8 cellular contexts compared by ENCODE assay signal in genomic region chr16:2135071-2135470, GRCh38. TPM values are rescaled to one million over a fixed set of nuclear protein-coding genes. Genes with fewer than 3 reads are reported as not detected.
DNase-seq lines count a peak whose midpoint lies in the region; ATAC-seq and TF ChIP-seq lines count a peak whose summit lies in the region.
"Not testable (repeated sequence)": the region's sequence is repeated elsewhere in the genome, so short reads cannot be mapped to it uniquely, and the experiment has no call there.

No MANE protein-coding gene starts in this region.

- not testable (repeated sequence) for H2BK20ac ChIP-seq in IMR-90 (ENCODE audit: low read depth, low read length)

- H3K4me1 Mint-ChIP-seq in T-cell: peaks cover 9 to 10% (median 9%) of the 10 kb centered on the region in 3 donors
- H3K4me1 Mint-ChIP-seq in endothelial cell (ENCODE audit: unreplicated experiment): not testable (repeated sequence)
- peaks cover 9 to 11% of the 10 kb centered on the region in 2 donors for H3K4me1 Mint-ChIP-seq in immature natural killer cell

- TF ChIP-seq POLR2A in IMR-90 (IDR thresholded peaks at IDR 0.05; ENCODE audit: low read depth, low read length); stomach (IDR thresholded peaks at IDR 0.05): not testable (repeated sequence)

- H3K9ac ChIP-seq in BLaER1 treated with 17β-estradiol and CSF1 and Interleukin-3, amounts not matched to agents 10 nM and 100 nM: peak overlapping the region; percentile 76 to 87 (median 83)
- peak overlapping the region; percentile 81 for H3K9ac ChIP-seq in IMR-90 (ENCODE audit: low read depth, low read length)

- ATAC-seq in IMR-90 (ENCODE audit: low read depth); T-cell (replicated peaks in 1 of 4); activated naive CD4-positive, alpha-beta T cell treated with anti-CD3 and anti-CD28 coated beads, Interleukin-2, amount 50 U/mL, for 72 hours: not testable (repeated sequence)

- H3K27ac Mint-ChIP-seq in T-cell; endothelial cell (ENCODE audit: unreplicated experiment): not testable (repeated sequence)
- H3K27ac Mint-ChIP-seq in activated naive CD4-positive, alpha-beta T cell treated with anti-CD3 and anti-CD28 coated beads, Interleukin-2, amount 50 U/mL, for 72 hours: peak overlapping the region; percentile 39 to 85
- H3K27ac Mint-ChIP-seq in immature natural killer cell: peak overlapping the region in 1 of 6 donors; percentile 55

- H4K20me1 ChIP-seq in BLaER1 treated with 17β-estradiol and CSF1 and Interleukin-3, amounts not matched to agents 10 nM and 100 nM: peaks cover 0 to 28% (median 11%) of the 10 kb centered on the region in 11 experiments; a peak in 12 of 22 replicates
- H4K20me1 ChIP-seq in IMR-90 (ENCODE audit: insufficient read depth, low read length): not testable (repeated sequence)

- H3K9me1 ChIP-seq in IMR-90 (ENCODE audit: insufficient read depth, low read length): not testable (repeated sequence)

- not testable (repeated sequence) for H2BK120ac ChIP-seq in IMR-90 (ENCODE audit: low read depth, low read length)

- not testable (repeated sequence) for H2BK15ac ChIP-seq in IMR-90 (ENCODE audit: low read depth, low read length)

- intact Hi-C loops in IMR-90 (cut with micrococcal nuclease); stomach (cut with DNase I; ENCODE audit: low total_unique reads): not testable (repeated sequence)

- H3K23ac ChIP-seq in IMR-90 (ENCODE audit: low read depth, low read length): not testable (repeated sequence)

- H3K4me2 ChIP-seq in BLaER1 treated with 17β-estradiol and CSF1 and Interleukin-3, amounts not matched to agents 10 nM and 100 nM: peak overlapping the region; percentile 27 to 68 (median 58); a peak in 17 of 22 replicates
- H3K4me2 ChIP-seq in IMR-90 (ENCODE audit: low read depth, low read length): peak overlapping the region; percentile 74

- peaks cover 13 to 23% (median 18%) of the 10 kb centered on the region in 10 experiments; a peak in 19 of 20 replicates for H3K4me1 ChIP-seq in BLaER1 treated with 17β-estradiol and CSF1 and Interleukin-3, amounts not matched to agents 10 nM and 100 nM
- H3K4me1 ChIP-seq in IMR-90 (ENCODE audit: control insufficient read depth, insufficient read depth, low read length); neuron (ENCODE audit: insufficient read depth, low read length): not testable (repeated sequence)
- H3K4me1 ChIP-seq in stomach: peaks cover 4 to 40% (median 19%) of the 10 kb centered on the region in 4 donors

- H3K27me3 ChIP-seq in BLaER1 treated with 17β-estradiol and CSF1 and Interleukin-3, amounts not matched to agents 10 nM and 100 nM; IMR-90 (ENCODE audit: control insufficient read depth, insufficient read depth, low read length); neuron (ENCODE audit: insufficient read depth, low read length); stomach: not testable (repeated sequence)

- TF ChIP-seq EP300 in stomach (IDR thresholded peaks at IDR 0.05): not testable (repeated sequence)

- not testable (repeated sequence) for H4K8ac ChIP-seq in IMR-90 (ENCODE audit: low read depth in 2 of 2, low read length in 2 of 2)

- H3K79me1 ChIP-seq in IMR-90 (ENCODE audit: low read depth in 1 of 2, low read length in 2 of 2): not testable (repeated sequence)

- not testable (repeated sequence) for H3K27me3 Mint-ChIP-seq in T-cell; endothelial cell (ENCODE audit: unreplicated experiment); immature natural killer cell (ENCODE audit: low read depth in 3 of 3)

- dilution Hi-C loops in IMR-90 (cut with HindIII; ENCODE audit: low sequenced_read_pairs, unreplicated experiment): not testable (repeated sequence)

- TF ChIP-seq CTCF in IMR-90 (conservative IDR thresholded peaks at IDR 0.05; ENCODE audit: low read depth, low read length); endothelial cell (IDR thresholded peaks at IDR 0.05; ENCODE audit: unreplicated experiment); stomach (IDR thresholded peaks at IDR 0.05): not testable (repeated sequence)

- not testable (repeated sequence) for TF ChIP-seq RAD21 in IMR-90 (IDR thresholded peaks at IDR 0.05; ENCODE audit: low read length)

- H3K9me3 ChIP-seq in BLaER1 treated with 17β-estradiol and CSF1 and Interleukin-3, amounts not matched to agents 10 nM and 100 nM (replicated peaks in 1 of 11); IMR-90 (ENCODE audit: control insufficient read depth, insufficient read depth, low read length); neuron (ENCODE audit: low read length); stomach: not testable (repeated sequence)

- H3K36me3 Mint-ChIP-seq in T-cell; activated naive CD4-positive, alpha-beta T cell treated with anti-CD3 and anti-CD28 coated beads, Interleukin-2, amount 50 U/mL, for 72 hours; endothelial cell (ENCODE audit: low read depth, unreplicated experiment); immature natural killer cell: not testable (repeated sequence)

- H3K4me3 Mint-ChIP-seq in T-cell: peak overlapping the region; percentile 64 to 77 (median 65)
- H3K4me3 Mint-ChIP-seq in endothelial cell (ENCODE audit: unreplicated experiment): peak overlapping the region; percentile 76
- H3K4me3 Mint-ChIP-seq in immature natural killer cell: peak overlapping the region; percentile 52 to 78 (median 71)

- H3K4ac ChIP-seq in IMR-90 (ENCODE audit: low read depth, low read length): not testable (repeated sequence)

- not testable (repeated sequence) for H2AK5ac ChIP-seq in IMR-90 (ENCODE audit: low read depth, low read length)

- in situ Hi-C loops in IMR-90 (cut with MboI; ENCODE audit: low sequenced_read_pairs): not testable (repeated sequence)

- not testable (repeated sequence) for H3K36me3 ChIP-seq in BLaER1 treated with 17β-estradiol and CSF1 and Interleukin-3, amounts not matched to agents 10 nM and 100 nM; IMR-90 (ENCODE audit: control insufficient read depth, insufficient read depth, low read length); neuron (ENCODE audit: insufficient read depth, low read length); stomach

- 8% methylated on average over 2 of the region's 42 CpGs; no CpG with 5 or more reads in 1 of the 2 experiments for WGBS in IMR-90 (ENCODE audit: extremely low coverage in 2 of 2, insufficient read length in 1 of 2), 2 experiments
- 0 to 1% (median 1%) methylated on average over 12 to 32 of the region's 42 CpGs for WGBS in stomach, 5 donors

- not testable (repeated sequence) for H2BK5ac ChIP-seq in IMR-90 (ENCODE audit: low read depth, low read length, poor library complexity, severe bottlenecking)

- not testable (repeated sequence) for BruUV-seq in IMR-90 (replicated peaks; lab: Mats Ljungman, UMichigan)

- POLR2A ChIA-PET in IMR-90 (lab: Charles Lee; ENCODE audit: unreplicated experiment): not testable (repeated sequence)
- POLR2A ChIA-PET in T-cell (lab: Charles Lee): interaction anchor here in 1 of 2 donors (0.9 kb wide), 1 partner anchor 20 kb away, joined by 8 read pairs; the partner anchor contains the start of gene TRAF7

- H3K9me3 Mint-ChIP-seq in T-cell; activated naive CD4-positive, alpha-beta T cell treated with anti-CD3 and anti-CD28 coated beads, Interleukin-2, amount 50 U/mL, for 72 hours; endothelial cell (ENCODE audit: unreplicated experiment); immature natural killer cell: not testable (repeated sequence)

- H3K4me3 ChIP-seq in BLaER1 treated with 17β-estradiol and CSF1 and Interleukin-3, amounts not matched to agents 10 nM and 100 nM: peak overlapping the region; percentile 55 to 75 (median 68)
- H3K4me3 ChIP-seq in IMR-90 (ENCODE audit: insufficient read depth, low read depth, low read length) (peak overlapping the region; percentile 86), neuron (ENCODE audit: low read length) (peak overlapping the region; percentile 53), stomach (peak overlapping the region; percentile 51 to 59 (median 56))

- not testable (repeated sequence) for DNase-seq in IMR-90; T-cell; activated naive CD4-positive, alpha-beta T cell treated with anti-CD3 and anti-CD28 coated beads, Interleukin-2, amount 50 U/mL, for 72 hours (ENCODE audit: low spot score in 2 of 2); endothelial cell (ENCODE audit: low spot score); immature natural killer cell; stomach

- not testable (repeated sequence) for H4K5ac ChIP-seq in IMR-90 (ENCODE audit: low read depth, low read length)

- H2AFZ ChIP-seq in IMR-90 (replicated peaks; ENCODE audit: low read length, poor library complexity); neuron (ENCODE audit: low read depth, low read length): not testable (repeated sequence)

- H2AK9ac ChIP-seq in IMR-90 (replicated peaks; ENCODE audit: low read depth, low read length, poor library complexity): not testable (repeated sequence)

- not testable (repeated sequence) for H3K18ac ChIP-seq in IMR-90 (ENCODE audit: low read depth, low read length)

- H3K56ac ChIP-seq in IMR-90 (ENCODE audit: extremely low read depth, insufficient read depth, low read length): not testable (repeated sequence)

- H4K91ac ChIP-seq in IMR-90 (ENCODE audit: insufficient read depth, low read depth, low read length): not testable (repeated sequence)

- CTCF ChIA-PET in IMR-90 (lab: Yijun Ruan, JAX); T-cell (lab: Charles Lee): not testable (repeated sequence)

- H3K27ac ChIP-seq in BLaER1 treated with 17β-estradiol and CSF1 and Interleukin-3, amounts not matched to agents 10 nM and 100 nM: peak overlapping the region in 10 of 11 experiments; percentile 53 to 81 (median 78); a peak in 20 of 22 replicates
- H3K27ac ChIP-seq in IMR-90 (ENCODE audit: insufficient read depth, low read length) (peak overlapping the region; percentile 80), stomach (peak overlapping the region; percentile 72 to 88 (median 85))

- not testable (repeated sequence) for H3K14ac ChIP-seq in IMR-90 (replicated peaks; ENCODE audit: low read depth, low read length)

RNA-seq across cellular contexts. Expression of gene PKD1, which starts 0.6 kb away (rescaled TPM):
- total RNA-seq in IMR-90 (2012; rRNA removed): 7.9 and 15.6 TPM in 2 replicates
- 97.3 and 118 TPM in 2 replicates for polyA plus RNA-seq in IMR-90 (2012; rRNA removed)
- 53.6 and 146 TPM in 2 replicates for polyA plus RNA-seq in IMR-90 (2012; cell fraction: cytosol; rRNA removed)
- 423 and 1,655 TPM in 2 replicates for polyA plus RNA-seq in IMR-90 (2012; cell fraction: nucleus; rRNA removed; ENCODE audit: low replicate concordance)
- total RNA-seq in T-cell: 100 to 1,000 TPM in 4 of 5 donors, 10 to 100 TPM in 1; 99.4 to 152 (median 137) TPM
- total RNA-seq in activated naive CD4-positive, alpha-beta T cell treated with anti-CD3 and anti-CD28 coated beads, Interleukin-2, amount 50 U/mL, for 72 hours: 10 to 100 TPM; 77.0 to 87.6 TPM
- 70.0 TPM for total RNA-seq in endothelial cell (ENCODE audit: unreplicated experiment)
- 1 to 10 TPM; 2.7 to 6.7 (median 2.8) TPM for polyA plus RNA-seq in immature natural killer cell
- total RNA-seq in stomach: 100 to 1,000 TPM in 3 of 5 donors, 10 to 100 TPM in 2; 88.5 to 776 (median 459) TPM
- 10 to 100 TPM; 10.4 to 58.9 (median 22.7) TPM for polyA plus RNA-seq in stomach

RNA-seq across cellular contexts. Expression of gene RAB26, which starts 13.4 kb away (rescaled TPM):
- 1.1 TPM in 2 replicates for total RNA-seq in IMR-90 (2012; rRNA removed)
- 4.5 and 4.8 TPM in 2 replicates for polyA plus RNA-seq in IMR-90 (2012; rRNA removed)
- 2.8 and 4.9 TPM in 2 replicates for polyA plus RNA-seq in IMR-90 (2012; cell fraction: cytosol; rRNA removed)
- polyA plus RNA-seq in IMR-90 (2012; cell fraction: nucleus; rRNA removed; ENCODE audit: low replicate concordance): 33.0 and 40.5 TPM in 2 replicates
- under 1 TPM in 2 of 5 donors, not detected in 3; 0.19 to 0.66 TPM for total RNA-seq in T-cell
- total RNA-seq in activated naive CD4-positive, alpha-beta T cell treated with anti-CD3 and anti-CD28 coated beads, Interleukin-2, amount 50 U/mL, for 72 hours: under 1 TPM in 1 of 2 donors, not detected in 1; 0.80 TPM
- 1.9 TPM for total RNA-seq in endothelial cell (ENCODE audit: unreplicated experiment)
- 1 to 10 TPM in 1 of 3 donors, under 1 TPM in 1, not detected in 1; 0.34 to 1.4 TPM for polyA plus RNA-seq in immature natural killer cell
- total RNA-seq in stomach: 100 to 1,000 TPM in 1 of 5 donors, 10 to 100 TPM in 1, not detected in 3; 27.2 to 114 TPM
- 10 to 100 TPM; 15.1 to 63.4 (median 20.3) TPM for polyA plus RNA-seq in stomach

RNA-seq across cellular contexts. Expression of gene TRAF7, which starts 20.5 kb away (rescaled TPM):
- total RNA-seq in IMR-90 (2012; rRNA removed): 26.4 and 29.6 TPM in 2 replicates
- 52.6 and 55.1 TPM in 2 replicates for polyA plus RNA-seq in IMR-90 (2012; rRNA removed)
- polyA plus RNA-seq in IMR-90 (2012; cell fraction: cytosol; rRNA removed): 37.0 and 60.8 TPM in 2 replicates
- polyA plus RNA-seq in IMR-90 (2012; cell fraction: nucleus; rRNA removed; ENCODE audit: low replicate concordance): 79.2 and 173 TPM in 2 replicates
- total RNA-seq in T-cell: 10 to 100 TPM; 25.6 to 54.3 (median 43.9) TPM
- total RNA-seq in activated naive CD4-positive, alpha-beta T cell treated with anti-CD3 and anti-CD28 coated beads, Interleukin-2, amount 50 U/mL, for 72 hours: 10 to 100 TPM; 67.7 to 92.0 TPM
- total RNA-seq in endothelial cell (ENCODE audit: unreplicated experiment): 190 TPM
- 1 to 10 TPM; 5.2 to 6.9 (median 5.6) TPM for polyA plus RNA-seq in immature natural killer cell
- 100 to 1,000 TPM in 1 of 5 donors, 10 to 100 TPM in 4; 20.9 to 204 (median 58.9) TPM for total RNA-seq in stomach
- polyA plus RNA-seq in stomach: 10 to 100 TPM; 27.1 to 39.5 (median 37.3) TPM
